16 cellular contexts compared by ENCODE assay signal in the genomic region with DNA sequence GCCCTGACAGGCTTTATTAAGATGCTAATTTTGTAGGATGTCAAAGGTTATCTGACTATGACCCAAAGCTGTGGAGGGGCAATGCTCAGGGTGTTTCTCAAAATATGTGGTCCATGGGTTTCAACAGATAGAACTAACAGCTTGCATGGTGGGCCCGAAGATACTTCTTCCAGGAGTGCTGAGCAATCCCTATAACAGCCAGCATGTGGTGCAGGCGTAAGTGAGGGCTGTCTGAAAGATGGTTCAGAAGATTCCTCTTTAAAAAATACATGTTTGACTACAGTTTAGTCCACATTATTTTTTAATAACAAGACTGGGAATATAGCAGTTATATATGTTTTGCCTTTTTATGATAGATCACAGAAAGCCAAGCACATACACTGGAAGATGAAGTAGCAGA. TPM values are rescaled to one million over a fixed set of nuclear protein-coding genes. Genes with fewer than 3 reads are reported as not detected.
DNase-seq lines count a peak whose midpoint lies in the region; ATAC-seq and TF ChIP-seq lines count a peak whose summit lies in the region.
"Had no signal": no experiment of that assay in that cellular context is flagged by ENCODE, and none has a peak within 500 bp of the region (broad histone marks: within the 10 kb centered on the region; RNA-seq: fewer than 3 reads in every experiment).

No MANE protein-coding gene starts in this region.

- no peak for ATAC-seq in right cardiac atrium
- ATAC-seq in upper lobe of right lung: no peak
- ATAC-seq in GM21515 (IDR thresholded peaks at IDR 0.05; ENCODE audit: unreplicated experiment): no peak

- no peak overlapping the region for H3K27ac Mint-ChIP-seq in endodermal cell
- H3K27ac Mint-ChIP-seq: activated naive CD8-positive, alpha-beta T cell; mesothelial cell of epicardium; stimulated activated naive CD8-positive, alpha-beta T cell treated with anti-CD3 and anti-CD28 coated beads, Interleukin-15, Interleukin-2, amounts not matched to agents 100 ng/mL and 50 ng/mL, for 24 hours had no signal

- intact Hi-C loops in right cardiac atrium (cut with DNase I) (no loop called here), upper lobe of right lung (cut with DNase I) (no loop called here)

- no peak overlapping the region for H3K27ac ChIP-seq in cardiac muscle cell
- no peak overlapping the region for H3K27ac ChIP-seq in right cardiac atrium (ENCODE audit: low read length)
- H3K27ac ChIP-seq in endodermal cell (ENCODE audit: low read depth, low read length): no peak overlapping the region
- no peak overlapping the region for H3K27ac ChIP-seq in upper lobe of right lung
- H3K27ac ChIP-seq: skin epidermis had no signal

- DNase-seq in cardiac muscle cell (ENCODE audit: low read depth in 1 of 2, low spot score in 1 of 2) (no peak), right cardiac atrium (no peak), NCI-H69 (lab: John Stamatoyannopoulos, UW) (peak; percentile 13), endodermal cell (no peak), upper lobe of right lung (no peak), cerebellar cortex (ENCODE audit: low spot score) (no peak)
- DNase-seq in activated naive CD4-positive, alpha-beta T cell (lab: John Stamatoyannopoulos, UW): no peak
- DNase-seq: cerebellar nuclear complex, MV-4-11, nucleus accumbens had no signal

- no peaks in the 10 kb centered on the region for H3K27me3 Mint-ChIP-seq in endodermal cell (ENCODE audit: insufficient read depth)

- H3K36me3 Mint-ChIP-seq in endodermal cell (ENCODE audit: low read depth): peaks cover 3% of the 10 kb centered on the region
- H3K36me3 Mint-ChIP-seq: activated naive CD8-positive, alpha-beta T cell; mesothelial cell of epicardium had no signal

- no peak overlapping the region for H3K9ac ChIP-seq in endodermal cell (ENCODE audit: extremely low read depth, low read length, poor library complexity, severe bottlenecking)

- H3K4me3 Mint-ChIP-seq in endodermal cell: no peak overlapping the region
- H3K4me3 Mint-ChIP-seq: activated naive CD8-positive, alpha-beta T cell; mesothelial cell of epicardium; stimulated activated naive CD8-positive, alpha-beta T cell treated with anti-CD3 and anti-CD28 coated beads, Interleukin-15, Interleukin-2, amounts not matched to agents 100 ng/mL and 50 ng/mL, for 24 hours had no signal

- H3K4me3 ChIP-seq in cardiac muscle cell (no peak overlapping the region), right cardiac atrium (ENCODE audit: low read length) (no peak overlapping the region), endodermal cell (ENCODE audit: low read length) (no peak overlapping the region), upper lobe of right lung (no peak overlapping the region)
- H3K4me3 ChIP-seq: skin epidermis had no signal

- H3K4me1 Mint-ChIP-seq in endodermal cell: no peaks in the 10 kb centered on the region
- H3K4me1 Mint-ChIP-seq: mesothelial cell of epicardium had no signal

- TF ChIP-seq CTCF in cardiac muscle cell (IDR thresholded peaks at IDR 0.05; ENCODE audit: low read depth, low read length) (peak; percentile 35), endodermal cell (conservative IDR thresholded peaks at IDR 0.05) (peak; percentile 55), upper lobe of right lung (IDR thresholded peaks at IDR 0.05) (peak; percentile 9)

- H3K9me3 Mint-ChIP-seq in endodermal cell: no peaks in the 10 kb centered on the region
- H3K9me3 Mint-ChIP-seq: mesothelial cell of epicardium; stimulated activated naive CD8-positive, alpha-beta T cell treated with anti-CD3 and anti-CD28 coated beads, Interleukin-15, Interleukin-2, amounts not matched to agents 100 ng/mL and 50 ng/mL, for 24 hours had no signal

- WGBS in right cardiac atrium: 59% methylated on average over 2 of the region's 2 CpGs
- 80 to 88% methylated on average over 1 to 2 of the region's 2 CpGs for WGBS in endodermal cell (ENCODE audit: insufficient coverage in 1 of 2, insufficient read length in 1 of 2), 2 experiments

- H3K36me3 ChIP-seq in cardiac muscle cell: no peaks in the 10 kb centered on the region
- H3K36me3 ChIP-seq in endodermal cell (ENCODE audit: control insufficient read depth, insufficient read depth, low read length): no peaks in the 10 kb centered on the region
- H3K36me3 ChIP-seq in upper lobe of right lung: no peaks in the 10 kb centered on the region

- no peaks in the 10 kb centered on the region for H3K9me3 ChIP-seq in cardiac muscle cell (ENCODE audit: low read depth)
- H3K9me3 ChIP-seq in right cardiac atrium (ENCODE audit: control insufficient read depth, low read length): no peaks in the 10 kb centered on the region
- H3K9me3 ChIP-seq in endodermal cell (ENCODE audit: control insufficient read depth, low read length): no peaks in the 10 kb centered on the region
- no peaks in the 10 kb centered on the region for H3K9me3 ChIP-seq in upper lobe of right lung

- H3K27me3 ChIP-seq in cardiac muscle cell (no peaks in the 10 kb centered on the region), right cardiac atrium (ENCODE audit: control insufficient read depth, insufficient read depth) (no peaks in the 10 kb centered on the region), endodermal cell (ENCODE audit: control insufficient read depth, insufficient read depth, low read length, poor library complexity, severe bottlenecking) (no peaks in the 10 kb centered on the region), upper lobe of right lung (peaks cover 14% of the 10 kb centered on the region)

- H3K4me1 ChIP-seq in cardiac muscle cell (ENCODE audit: low read depth) (no peaks in the 10 kb centered on the region), right cardiac atrium (ENCODE audit: control insufficient read depth, insufficient read depth, low read length) (no peaks in the 10 kb centered on the region), endodermal cell (ENCODE audit: control insufficient read depth, insufficient read depth, low read length) (no peaks in the 10 kb centered on the region), upper lobe of right lung (no peaks in the 10 kb centered on the region)

RNA-seq across cellular contexts. Expression of gene SCG3, which starts 7.6 kb away (rescaled TPM):
- 0.14 TPM in 1 of 2 replicates, not detected in the other for total RNA-seq in cardiac muscle cell
- 0.30 TPM in 1 of 2 replicates, not detected in the other for polyA plus RNA-seq in cardiac muscle cell
- under 1 TPM in 1 of 4 donors, not detected in 3; 0.15 TPM for total RNA-seq in right cardiac atrium
- polyA plus RNA-seq in right cardiac atrium: 0.07 TPM
- 10 to 100 TPM; 10.0 to 18.3 TPM for total RNA-seq in endodermal cell
- polyA plus RNA-seq in endodermal cell (2013, experiment 1 of 2): 13.2 TPM
- 12.6 TPM for polyA plus RNA-seq in endodermal cell (2013, experiment 2 of 2)
- 0.17 TPM for total RNA-seq in upper lobe of right lung
- total RNA-seq: HT1080, mesothelial cell of epicardium had no signal

RNA-seq across cellular contexts. Expression of gene LYSMD2, which starts 48.6 kb away (rescaled TPM):
- 1.5 and 1.9 TPM in 2 replicates for total RNA-seq in cardiac muscle cell
- 1.7 TPM in 2 replicates for polyA plus RNA-seq in cardiac muscle cell
- 1 to 10 TPM; 6.5 to 7.6 (median 6.7) TPM for total RNA-seq in right cardiac atrium
- polyA plus RNA-seq in right cardiac atrium: 7.8 TPM
- 1 to 10 TPM in 1 of 2 donors, under 1 TPM in 1; 0.80 to 1.5 TPM for total RNA-seq in endodermal cell
- 0.36 TPM for polyA plus RNA-seq in endodermal cell (2013, experiment 1 of 2)
- 0.37 TPM for polyA plus RNA-seq in endodermal cell (2013, experiment 2 of 2)
- 20.6 TPM for total RNA-seq in upper lobe of right lung
